ENCODE assay signal across 16 cellular contexts in the genomic region with DNA sequence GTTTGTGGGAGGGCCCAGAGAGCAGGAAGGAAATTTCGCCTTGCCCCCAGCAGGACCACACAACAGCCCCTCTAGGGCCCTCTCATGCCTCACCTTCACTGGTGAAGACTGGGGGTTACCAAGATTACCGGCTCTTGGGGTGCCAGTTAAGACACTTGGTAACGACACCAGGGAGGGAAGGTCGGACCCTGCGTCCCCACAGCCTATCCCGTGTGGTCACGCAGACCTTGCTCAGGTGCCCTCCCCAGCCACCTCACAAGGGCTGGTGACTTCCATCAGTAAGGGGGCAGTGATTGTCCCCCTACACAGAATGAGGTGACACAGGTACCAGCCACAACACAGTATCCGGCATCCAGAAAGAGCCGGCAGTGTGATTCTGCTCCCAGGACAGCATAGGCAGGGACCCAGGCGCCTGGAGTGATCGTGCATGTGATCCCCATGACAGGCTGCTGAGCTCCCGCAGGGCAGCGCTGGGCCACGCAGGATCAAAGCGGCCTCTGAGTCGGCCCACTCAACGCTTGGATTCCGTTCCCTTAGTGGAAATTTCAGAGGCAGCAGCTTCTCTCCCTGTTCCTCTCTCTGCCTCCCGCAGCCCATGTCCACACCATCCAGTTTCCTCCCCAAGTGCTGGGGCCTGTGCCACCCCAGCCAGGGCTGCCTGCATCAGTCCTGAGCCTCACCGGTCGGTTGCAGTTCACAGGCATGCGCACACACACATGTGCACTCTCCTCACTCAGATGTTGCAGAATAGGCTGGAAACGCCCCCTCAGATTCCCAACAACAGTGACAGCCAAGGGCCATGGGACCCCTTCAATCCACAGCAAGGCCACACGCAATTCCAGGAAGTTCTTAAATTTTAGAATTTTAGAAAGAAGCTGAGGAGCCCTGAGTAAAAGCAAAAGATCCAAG. TPM values are rescaled to one million over a fixed set of nuclear protein-coding genes. Genes with fewer than 3 reads are reported as not detected.
DNase-seq lines count a peak whose midpoint lies in the region; ATAC-seq, FAIRE-seq and TF ChIP-seq lines count a peak whose summit lies in the region.
"Had no signal": no experiment of that assay in that cellular context is flagged by ENCODE, and none has a peak within 500 bp of the region (broad histone marks: within the 10 kb centered on the region; RNA-seq: fewer than 3 reads in every experiment).

No MANE protein-coding gene starts in this region.

- CTCF ChIA-PET in OCI-LY7 (lab: Charles Lee; ENCODE audit: unreplicated experiment): no interaction called here

- H2AFZ ChIP-seq in astrocyte (ENCODE audit: low read depth, low read length) (no peak overlapping the region), OCI-LY7 (ENCODE audit: low read length) (no peak overlapping the region)

- DNase-seq in activated CD8-positive, alpha-beta memory T cell treated with anti-CD3 and anti-CD28 coated beads for 24 hours: peak; percentile 46
- DNase-seq in activated CD8-positive, alpha-beta memory T cell treated with anti-CD3 and anti-CD28 coated beads, Interleukin-2, amount 50 U/mL, for 4 hours: no peak
- DNase-seq in astrocyte (ENCODE audit: low read depth) (no peak), lower lobe of right lung (peak; percentile 32), tibial artery (peak; percentile 17 to 51), OCI-LY7 (ENCODE audit: low spot score) (no peak), GM03348 (ENCODE audit: low spot score) (no peak)
- DNase-seq: cortex of kidney, KG1, NCI-H1694, NCI-H774, SIG-M5 had no signal

- ATAC-seq in lower lobe of right lung: no peak
- no peak for ATAC-seq in HG03175 (IDR thresholded peaks at IDR 0.05; ENCODE audit: unreplicated experiment)

- H3K79me2 ChIP-seq in astrocyte (ENCODE audit: insufficient read depth, low read length) (no peaks in the 10 kb centered on the region), OCI-LY7 (ENCODE audit: insufficient read depth, low read depth, low read length) (no peaks in the 10 kb centered on the region)

- H3K27ac ChIP-seq in astrocyte (ENCODE audit: low read depth, low read length) (no peak overlapping the region), lower lobe of right lung (no peak overlapping the region), tibial artery (no peak overlapping the region), OCI-LY7 (ENCODE audit: low read depth, low read length, poor library complexity, severe bottlenecking) (no peak overlapping the region)
- H3K27ac ChIP-seq: skin epidermis, testis had no signal

- no peak overlapping the region for H3K9ac ChIP-seq in astrocyte (ENCODE audit: low read length)

- POLR2A ChIA-PET in OCI-LY7 (lab: Charles Lee): no interaction called here

- H3K9me3 ChIP-seq in astrocyte (ENCODE audit: insufficient read depth, low read depth, low read length) (no peaks in the 10 kb centered on the region), lower lobe of right lung (no peaks in the 10 kb centered on the region), tibial artery (no peaks in the 10 kb centered on the region), OCI-LY7 (ENCODE audit: low read length) (no peaks in the 10 kb centered on the region)
- H3K9me3 ChIP-seq: testis had no signal

- no TSS peak for BruUV-seq in OCI-LY7 (replicated peaks; lab: Mats Ljungman, UMichigan)

- TF ChIP-seq CTCF in astrocyte (IDR thresholded peaks at IDR 0.05; ENCODE audit: insufficient read depth, low read depth, low read length) (no peak), lower lobe of right lung (IDR thresholded peaks at IDR 0.05) (no peak), tibial artery (IDR thresholded peaks at IDR 0.05) (no peak), OCI-LY7 (conservative IDR thresholded peaks at IDR 0.05; ENCODE audit: low read length) (no peak)

- no peaks in the 10 kb centered on the region for H3K36me3 Mint-ChIP-seq in astrocyte (ENCODE audit: low read depth, unreplicated experiment)
- H3K36me3 Mint-ChIP-seq: activated naive CD4-positive, alpha-beta T cell treated with anti-CD3 and anti-CD28 coated beads, Interleukin-2, amount 50 U/mL, for 24 hours had no signal

- H3K4me3 Mint-ChIP-seq in astrocyte (ENCODE audit: unreplicated experiment): no peak overlapping the region
- H3K4me3 Mint-ChIP-seq: activated naive CD4-positive, alpha-beta T cell treated with anti-CD3 and anti-CD28 coated beads, Interleukin-2, amount 50 U/mL, for 24 hours had no signal

- H3K4me1 Mint-ChIP-seq in astrocyte (ENCODE audit: low read depth, unreplicated experiment): no peaks in the 10 kb centered on the region
- H3K4me1 Mint-ChIP-seq: activated naive CD4-positive, alpha-beta T cell treated with anti-CD3 and anti-CD28 coated beads, Interleukin-2, amount 50 U/mL, for 24 hours had no signal

- peak overlapping the region; percentile 26 for H3K27ac Mint-ChIP-seq in astrocyte (ENCODE audit: unreplicated experiment)
- H3K27ac Mint-ChIP-seq: activated naive CD4-positive, alpha-beta T cell treated with anti-CD3 and anti-CD28 coated beads, Interleukin-2, amount 50 U/mL, for 24 hours had no signal

- H4K20me1 ChIP-seq in astrocyte (ENCODE audit: insufficient read depth, low read length): no peaks in the 10 kb centered on the region
- no peaks in the 10 kb centered on the region for H4K20me1 ChIP-seq in OCI-LY7 (ENCODE audit: insufficient read depth, low read length)

- peaks cover 3% of the 10 kb centered on the region for H3K4me1 ChIP-seq in astrocyte (ENCODE audit: insufficient read depth, low read length)
- peaks cover 11% of the 10 kb centered on the region for H3K4me1 ChIP-seq in lower lobe of right lung
- no peaks in the 10 kb centered on the region for H3K4me1 ChIP-seq in tibial artery
- no peaks in the 10 kb centered on the region for H3K4me1 ChIP-seq in OCI-LY7 (ENCODE audit: insufficient read depth, low read length, poor library complexity, severe bottlenecking)

- FAIRE-seq in astrocyte (lab: Jason Lieb, UNC): no peak

- peaks cover 2% of the 10 kb centered on the region for H3K9me3 Mint-ChIP-seq in astrocyte (ENCODE audit: unreplicated experiment)
- H3K9me3 Mint-ChIP-seq: activated naive CD4-positive, alpha-beta T cell treated with anti-CD3 and anti-CD28 coated beads, Interleukin-2, amount 50 U/mL, for 24 hours had no signal

- H3K4me2 ChIP-seq in astrocyte (ENCODE audit: low read length) (no peak overlapping the region), OCI-LY7 (ENCODE audit: low read length) (no peak overlapping the region)

- H3K27me3 ChIP-seq in astrocyte (ENCODE audit: insufficient read depth, low read length): peaks cover 32% of the 10 kb centered on the region
- peaks cover 15% of the 10 kb centered on the region for H3K27me3 ChIP-seq in lower lobe of right lung (ENCODE audit: low read depth)
- H3K27me3 ChIP-seq in tibial artery: peaks cover 0 to 20% of the 10 kb centered on the region in 2 donors
- H3K27me3 ChIP-seq: testis had no signal

- H3K27me3 Mint-ChIP-seq in astrocyte (ENCODE audit: low read depth, unreplicated experiment): peaks cover 61% of the 10 kb centered on the region

- no peaks in the 10 kb centered on the region for H3K9me2 ChIP-seq in OCI-LY7 (ENCODE audit: insufficient read depth, low read length)

- intact Hi-C loops in lower lobe of right lung (cut with DNase I) (no loop called here), tibial artery (cut with DNase I; ENCODE audit: low total_unique reads) (no loop called here), OCI-LY7 (cut with micrococcal nuclease; ENCODE audit: unreplicated experiment) (no loop called here)

- H3K36me3 ChIP-seq in astrocyte (ENCODE audit: insufficient read depth, low read length): no peaks in the 10 kb centered on the region
- no peaks in the 10 kb centered on the region for H3K36me3 ChIP-seq in lower lobe of right lung
- no peaks in the 10 kb centered on the region for H3K36me3 ChIP-seq in tibial artery
- H3K36me3 ChIP-seq in OCI-LY7 (ENCODE audit: insufficient read depth, low read length): no peaks in the 10 kb centered on the region

- no peak overlapping the region for H3K4me3 ChIP-seq in astrocyte (ENCODE audit: insufficient read depth, low read depth, low read length)
- H3K4me3 ChIP-seq in lower lobe of right lung: no peak overlapping the region
- H3K4me3 ChIP-seq in tibial artery: no peak overlapping the region
- H3K4me3 ChIP-seq in OCI-LY7 (ENCODE audit: low read depth, low read length, poor library complexity, severe bottlenecking): no peak overlapping the region
- H3K4me3 ChIP-seq: skin epidermis, testis had no signal

RNA-seq across cellular contexts. Expression of gene CAMK2B, which starts 35.8 kb away (rescaled TPM):
- total RNA-seq in astrocyte (0.18 TPM in 1 of 2 replicates, not detected in the other), lower lobe of right lung (0.30 TPM), OCI-LY7 (2022) (0.92 and 1.1 TPM in 2 replicates)
- 0.66 and 0.98 TPM in 2 replicates for total RNA-seq in OCI-LY7 (2014; rRNA removed; shearing (Covaris generic))

Comparison
In these comparisons a context has a peak if more than half of its experiments do, and no peak if none do; other contexts are left out.
1. DNase-seq: peak in activated CD8-positive, alpha-beta memory T cell treated with anti-CD3 and anti-CD28 coated beads for 24 hours (single experiment), lower lobe of right lung (single experiment) and tibial artery (2 of 2); none in activated CD8-positive, alpha-beta memory T cell treated with anti-CD3 and anti-CD28 coated beads, Interleukin-2, amount 50 U/mL, for 4 hours (single experiment), astrocyte (single experiment), OCI-LY7 (single experiment) and GM03348 (single experiment).